20 cellular contexts compared by ENCODE assay signal in genomic region chr6:136362421-136363090, GRCh38.
"Had no signal": no experiment of that assay in that cellular context is flagged by ENCODE, and none has a peak within 500 bp of the region (broad histone marks: within the 10 kb centered on the region; RNA-seq: fewer than 3 reads in every experiment).

No MANE protein-coding gene starts in this region.

- H3K9me3 ChIP-seq: esophagus squamous epithelium, psoas muscle, right lobe of liver, spleen, thyroid gland had no signal

- H3K79me2 ChIP-seq: parathyroid adenoma had no signal

- H3K27ac ChIP-seq: esophagus squamous epithelium, foreskin keratinocyte, psoas muscle, right lobe of liver, spleen, thyroid gland had no signal

- H3K4me1 ChIP-seq: esophagus squamous epithelium, foreskin keratinocyte, psoas muscle, right lobe of liver, thyroid gland had no signal

- H3K27me3 ChIP-seq: esophagus squamous epithelium, foreskin keratinocyte, right lobe of liver, spleen, thyroid gland had no signal

- H2AFZ ChIP-seq: parathyroid adenoma had no signal

- H3K4me3 ChIP-seq: esophagus squamous epithelium, lung, psoas muscle, right lobe of liver, spleen, thyroid gland had no signal

- H3K9ac ChIP-seq: parathyroid adenoma had no signal

- ATAC-seq: foreskin keratinocyte; left cardiac atrium; left ventricle myocardium superior; psoas muscle; right lobe of liver; stimulated activated memory B cell treated with anti-CD40 and anti-IgM and Interleukin-4, amounts not matched to agents 10 μg/mL and 1 μg/mL and 100 μg/mL, for 72 hours; stimulated activated naive CD8-positive, alpha-beta T cell treated with anti-CD3 and anti-CD28 coated beads, Interleukin-15, amount 100 ng/mL, for 72 hours had no signal

- DNase-seq: esophagus squamous epithelium; foreskin keratinocyte; head of caudate nucleus; islet precursor cell; left cardiac atrium; left ventricle myocardium superior; mesendoderm; naive B cell; psoas muscle; retina; right lobe of liver; spleen; stimulated activated CD4-positive, alpha-beta T cell treated with anti-CD3 and anti-CD28 coated beads, Interleukin-15, amount 100 ng/mL, for 24 hours; stimulated activated CD4-positive, alpha-beta T cell treated with anti-CD3 and anti-CD28 coated beads, Interleukin-1b, Interleukin-23, amount 100 ng/mL, for 48 hours; stimulated activated CD4-positive, alpha-beta T cell treated with anti-CD3 and anti-CD28 coated beads, Interleukin-4, amount 100 ng/mL, for 24 hours; stimulated activated naive CD8-positive, alpha-beta T cell treated with anti-CD3 and anti-CD28 coated beads, Interleukin-15, amount 100 ng/mL, for 72 hours; thyroid gland had no signal
